Comparison of ENCODE assay signal across 1 cellular context in genomic region chr10:71292624-71293445, GRCh38.
TF ChIP-seq lines count a peak whose summit lies in the region.

No MANE protein-coding gene starts in this region.

TF ChIP-seq in HepG2, 621 proteins besides CTCF, POLR2A, EP300 and RAD21 (continued from another document):
- TF ChIP-seq MLX (CRISPR knock-in tag; IDR thresholded peaks at IDR 0.05): peak; percentile 58; the same call in 1 of the 2 replicates
- 0 out of 2 replicates have a peak, but pooled peaks have one; percentile 12 for TF ChIP-seq GATAD2A (CRISPR knock-in tag; IDR thresholded peaks at IDR 0.05)
- TF ChIP-seq HHEX (CRISPR knock-in tag; IDR thresholded peaks at IDR 0.05): peak; percentile 91
- peak; percentile 58; the same call in 1 of the 2 replicates for TF ChIP-seq TBX3 (IDR thresholded peaks at IDR 0.05; ENCODE audit: borderline replicate concordance)
- TF ChIP-seq BHLHE40 (IDR thresholded peaks at IDR 0.05; ENCODE audit: low read length): peak; percentile 34; the same call in 1 of the 2 replicates
- no peak for TF ChIP-seq ZSCAN22 (CRISPR knock-in tag; IDR thresholded peaks at IDR 0.05)
- TF ChIP-seq KDM5B (CRISPR knock-in tag; IDR thresholded peaks at IDR 0.05; ENCODE audit: borderline replicate concordance): no peak
- TF ChIP-seq IRX3 (CRISPR knock-in tag; IDR thresholded peaks at IDR 0.05; ENCODE audit: borderline replicate concordance, low read depth): no peak
- TF ChIP-seq SNRNP70 (IDR thresholded peaks at IDR 0.05; ENCODE audit: low read depth, low read length): no peak
- no peak for TF ChIP-seq ZNF761 (CRISPR knock-in tag; conservative IDR thresholded peaks at IDR 0.05)
- 0 out of 2 replicates have a peak, but pooled peaks have one; percentile 14 for TF ChIP-seq PAXIP1 (CRISPR knock-in tag; conservative IDR thresholded peaks at IDR 0.05)
- no peak for TF ChIP-seq FOXA1 (IDR thresholded peaks at IDR 0.05)
- peak; percentile 29; the same call in 1 of the 2 replicates for TF ChIP-seq FOXA1 (CRISPR knock-in tag; IDR thresholded peaks at IDR 0.05)
- no peak for TF ChIP-seq USF2 (IDR thresholded peaks at IDR 0.05; ENCODE audit: low read depth, low read length)
- TF ChIP-seq USF2 (CRISPR knock-in tag; IDR thresholded peaks at IDR 0.05; ENCODE audit: borderline replicate concordance): peak; percentile 68; the same call in 1 of the 2 replicates
- TF ChIP-seq RNF219 (CRISPR knock-in tag; IDR thresholded peaks at IDR 0.05): no peak
